ENCODE assay signal across 29 cellular contexts in genomic region chr15:36936652-36937051, GRCh38.
DNase-seq lines count a peak whose midpoint lies in the region; ATAC-seq, FAIRE-seq and TF ChIP-seq lines count a peak whose summit lies in the region.
"Had no signal": no experiment of that assay in that cellular context is flagged by ENCODE, and none has a peak within 500 bp of the region (broad histone marks: within the 10 kb centered on the region; RNA-seq: fewer than 3 reads in every experiment).

No MANE protein-coding gene starts in this region.

- H3K9me3 ChIP-seq in adipocyte (ENCODE audit: control insufficient read depth, low read length), result no peaks in the 10 kb centered on the region
- H3K9me3 ChIP-seq: BE2C, prostate gland, tibial artery, vagina had no signal

- H3K36me3 ChIP-seq in adipocyte (ENCODE audit: control insufficient read depth, insufficient read depth, low read length, severe bottlenecking), result peaks cover 7% of the 10 kb centered on the region
- H3K36me3 ChIP-seq: prostate gland, tibial artery, vagina had no signal

- no peak for TF ChIP-seq POLR2A in GM12891 (IDR thresholded peaks at IDR 0.05; ENCODE audit: low read depth, low read length)

- CTCF ChIA-PET in AG04449 (lab: Yijun Ruan, JAX), result no interaction called here

- no peak for TF ChIP-seq CTCF in AG04449 (IDR thresholded peaks at IDR 0.05; ENCODE audit: insufficient read depth, low read length, missing control alignments)
- TF ChIP-seq CTCF in fibroblast of pulmonary artery (IDR thresholded peaks at IDR 0.05; ENCODE audit: low read length, missing control alignments), result no peak

- DNase-seq in AG04449 (ENCODE audit: low read depth, low spot score) (peak; percentile 12), GM03348 (ENCODE audit: low spot score) (peak; percentile 51), adipocyte (ENCODE audit: low read depth) (peak; percentile 44), fibroblast of pulmonary artery (ENCODE audit: low read depth) (peak; percentile 77), GM12891 (ENCODE audit: insufficient read length, low spot score) (no peak), NCI-H2107 (lab: John Stamatoyannopoulos, UW) (no peak), nucleus accumbens (lab: John Stamatoyannopoulos, UW) (no peak)
- DNase-seq: activated CD4-positive, alpha-beta T cell treated with anti-CD3 and anti-CD28 coated beads, Interleukin-2, amount 50 U/mL, for 4 hours; activated gamma-delta T cell treated with Interleukin-2 at 50 U/mL for 16 hours; activated T-cell treated with anti-CD3 and anti-CD28 coated beads, Interleukin-2, amount 50 U/mL, for 48 hours; BE2C; CD8-positive, alpha-beta memory T cell; cerebellar nuclear complex; DMS 273 treated with DMSO at 0.1 percent for 48 hours; NCI-H1417 treated with DMSO at 0.1 percent for 48 hours; NCI-H2081; SIG-M5; stimulated activated CD4-positive, alpha-beta T cell treated with anti-CD3 and anti-CD28 coated beads, Interleukin-12 subunit alpha, Interleukin-12 subunit beta, amount 100 ng/mL, for 4 hours; stimulated activated CD4-positive, alpha-beta T cell treated with anti-CD3 and anti-CD28 coated beads, Interleukin-4, amount 100 ng/mL, for 24 hours; tibial artery had no signal

- ATAC-seq in HG03378 (IDR thresholded peaks at IDR 0.05; ENCODE audit: unreplicated experiment), result no peak
- ATAC-seq: activated CD4-positive, CD25-positive, alpha-beta regulatory T cell treated with anti-CD3 and anti-CD28 coated beads, Interleukin-2, amount 50 U/mL, for 24 hours; GM23338; sciatic nerve had no signal

- H3K4me3 ChIP-seq in AG04449 (ENCODE audit: low read depth, low read length) (no peak overlapping the region), adipocyte (ENCODE audit: low read length) (no peak overlapping the region), fibroblast of pulmonary artery (replicated peaks; ENCODE audit: low read depth, low read length) (no peak overlapping the region)
- H3K4me3 ChIP-seq: GM23338, prostate gland, tibial artery, vagina had no signal

- peaks cover 11% of the 10 kb centered on the region for H3K4me1 ChIP-seq in adipocyte (ENCODE audit: control insufficient read depth, insufficient read depth, low read length)
- H3K4me1 ChIP-seq: prostate gland, tibial artery, vagina had no signal

- H3K9ac ChIP-seq in adipocyte (ENCODE audit: low read length), result no peak overlapping the region
- H3K9ac ChIP-seq: KMS-11 had no signal

- no peak for FAIRE-seq in GM12891 (lab: Jason Lieb, UNC)
- FAIRE-seq: keratinocyte, RCC 7860 had no signal

- no peaks in the 10 kb centered on the region for H3K27me3 ChIP-seq in adipocyte (replicated peaks; ENCODE audit: control insufficient read depth, insufficient read depth, low read length)
- H3K27me3 ChIP-seq: BE2C, tibial artery, vagina had no signal

- POLR2A ChIA-PET in AG04449 (lab: Yijun Ruan, JAX), result no interaction called here

TF ChIP-seq in GM12891, 5 proteins besides CTCF, POLR2A, EP300 and RAD21:
- TF ChIP-seq PAX5 (IDR thresholded peaks at IDR 0.05; ENCODE audit: insufficient read depth, low read length, severe bottlenecking), result no peak
- no peak for TF ChIP-seq SPI1 (IDR thresholded peaks at IDR 0.05; ENCODE audit: low read depth, low read length)
- TF ChIP-seq POLR2AphosphoS5 (IDR thresholded peaks at IDR 0.05; ENCODE audit: low read depth, low read length), result no peak
- no peak for TF ChIP-seq TAF1 (IDR thresholded peaks at IDR 0.05; ENCODE audit: low read depth, low read length)
- TF ChIP-seq POU2F2 (IDR thresholded peaks at IDR 0.05; ENCODE audit: low read depth, low read length), result no peak

Comparison
In these comparisons a context has a peak if more than half of its experiments do, and no peak if none do; other contexts are left out.
1. DNase-seq: peak in AG04449 (single experiment), GM03348 (single experiment), adipocyte (single experiment) and fibroblast of pulmonary artery (single experiment); none in GM12891 (single experiment), NCI-H2107 (single experiment) and nucleus accumbens (0 of 56).